ENCODE assay signal across 1 cellular context in the genomic region with DNA sequence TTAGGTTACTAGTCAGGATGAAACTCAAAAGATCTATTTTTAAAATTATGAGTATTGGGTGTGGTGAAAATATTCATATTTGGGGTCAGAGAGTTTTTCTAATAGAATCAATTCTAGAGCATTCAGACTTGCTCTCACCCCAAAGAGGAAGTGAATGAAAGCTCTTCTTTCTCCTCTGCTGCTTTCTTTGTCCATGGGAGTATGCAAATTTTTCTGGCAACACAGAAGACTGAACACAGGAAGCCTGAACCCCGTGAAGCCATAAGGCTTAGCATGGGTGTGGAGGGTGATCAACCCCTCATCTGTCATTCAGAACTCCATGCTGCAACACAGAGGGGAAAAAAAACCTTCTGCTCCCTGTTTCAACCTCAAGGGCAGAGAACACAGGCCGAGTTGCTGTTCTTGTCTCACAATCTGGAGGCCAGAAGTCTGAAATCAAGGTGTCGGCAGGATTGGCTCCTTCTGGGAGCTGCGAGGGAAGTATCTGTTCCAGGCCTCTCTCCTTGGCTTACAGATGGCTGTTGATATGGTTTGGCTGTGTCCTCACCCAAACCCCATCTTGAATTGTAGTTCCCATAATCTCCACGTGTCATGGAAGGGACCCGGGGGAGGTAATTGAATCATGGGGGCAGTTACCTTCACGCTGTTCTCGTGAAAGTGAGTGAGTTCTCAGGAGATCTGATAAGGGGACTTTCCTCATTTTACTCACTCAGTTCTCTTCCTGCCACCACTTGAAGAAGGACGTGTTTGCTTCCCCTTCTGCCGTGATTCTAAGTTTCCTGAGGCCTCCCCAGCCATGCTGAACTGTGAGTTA.
TF ChIP-seq lines count a peak whose summit lies in the region.

No MANE protein-coding gene starts in this region.

TF ChIP-seq in K562, 482 proteins besides CTCF, POLR2A, EP300 and RAD21 (continued from another document and continues in another):
- TF ChIP-seq, protein P1, sequence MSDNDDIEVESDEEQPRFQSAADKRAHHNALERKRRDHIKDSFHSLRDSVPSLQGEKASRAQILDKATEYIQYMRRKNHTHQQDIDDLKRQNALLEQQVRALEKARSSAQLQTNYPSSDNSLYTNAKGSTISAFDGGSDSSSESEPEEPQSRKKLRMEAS (CRISPR knock-in tag; IDR thresholded peaks at IDR 0.05), result peak; percentile 77
- no peak for TF ChIP-seq CCNT2 (IDR thresholded peaks at IDR 0.05; ENCODE audit: borderline replicate concordance, extremely low read depth, insufficient read length, low read depth, low read length)
- no peak for TF ChIP-seq POU5F1 (IDR thresholded peaks at IDR 0.05; ENCODE audit: borderline replicate concordance, low read depth, low read length, partially characterized antibody)
- TF ChIP-seq, protein P2, sequence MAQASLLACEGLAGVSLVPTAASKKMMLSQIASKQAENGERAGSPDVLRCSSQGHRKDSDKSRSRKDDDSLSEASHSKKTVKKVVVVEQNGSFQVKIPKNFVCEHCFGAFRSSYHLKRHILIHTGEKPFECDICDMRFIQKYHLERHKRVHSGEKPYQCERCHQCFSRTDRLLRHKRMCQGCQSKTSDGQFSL (CRISPR knock-in tag; IDR thresholded peaks at IDR 0.05), result no peak
- TF ChIP-seq, protein P2 (tag; IDR thresholded peaks at IDR 0.05), result no peak
- TF ChIP-seq SMAD4 (CRISPR knock-in tag; conservative IDR thresholded peaks at IDR 0.05), result peak; percentile 65
- TF ChIP-seq ZNF354B (CRISPR knock-in tag; IDR thresholded peaks at IDR 0.05), result no peak
- no peak for TF ChIP-seq BRD9 (IDR thresholded peaks at IDR 0.05; ENCODE audit: low read depth, partially characterized antibody)
- no peak; the same call in 1 of the 2 replicates for TF ChIP-seq STAT5A (IDR thresholded peaks at IDR 0.05; ENCODE audit: borderline replicate concordance, low read length)
- TF ChIP-seq, protein P3, sequence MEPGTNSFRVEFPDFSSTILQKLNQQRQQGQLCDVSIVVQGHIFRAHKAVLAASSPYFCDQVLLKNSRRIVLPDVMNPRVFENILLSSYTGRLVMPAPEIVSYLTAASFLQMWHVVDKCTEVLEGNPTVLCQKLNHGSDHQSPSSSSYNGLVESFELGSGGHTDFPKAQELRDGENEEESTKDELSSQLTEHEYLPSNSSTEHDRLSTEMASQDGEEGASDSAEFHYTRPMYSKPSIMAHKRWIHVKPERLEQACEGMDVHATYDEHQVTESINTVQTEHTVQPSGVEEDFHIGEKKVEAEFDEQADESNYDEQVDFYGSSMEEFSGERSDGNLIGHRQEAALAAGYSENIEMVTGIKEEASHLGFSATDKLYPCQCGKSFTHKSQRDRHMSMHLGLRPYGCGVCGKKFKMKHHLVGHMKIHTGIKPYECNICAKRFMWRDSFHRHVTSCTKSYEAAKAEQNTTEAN (CRISPR knock-in tag; IDR thresholded peaks at IDR 0.05), result no peak
- TF ChIP-seq, protein P4, sequence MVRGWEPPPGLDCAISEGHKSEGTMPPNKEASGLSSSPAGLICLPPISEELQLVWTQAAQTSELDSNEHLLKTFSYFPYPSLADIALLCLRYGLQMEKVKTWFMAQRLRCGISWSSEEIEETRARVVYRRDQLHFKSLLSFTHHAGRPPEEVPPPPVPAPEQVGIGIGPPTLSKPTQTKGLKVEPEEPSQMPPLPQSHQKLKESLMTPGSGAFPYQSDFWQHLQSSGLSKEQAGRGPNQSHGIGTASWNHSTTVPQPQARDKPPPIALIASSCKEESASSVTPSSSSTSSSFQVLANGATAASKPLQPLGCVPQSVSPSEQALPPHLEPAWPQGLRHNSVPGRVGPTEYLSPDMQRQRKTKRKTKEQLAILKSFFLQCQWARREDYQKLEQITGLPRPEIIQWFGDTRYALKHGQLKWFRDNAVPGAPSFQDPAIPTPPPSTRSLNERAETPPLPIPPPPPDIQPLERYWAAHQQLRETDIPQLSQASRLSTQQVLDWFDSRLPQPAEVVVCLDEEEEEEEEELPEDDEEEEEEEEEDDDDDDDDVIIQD (CRISPR knock-in tag; IDR thresholded peaks at IDR 0.05), result no peak
- TF ChIP-seq, protein P5, sequence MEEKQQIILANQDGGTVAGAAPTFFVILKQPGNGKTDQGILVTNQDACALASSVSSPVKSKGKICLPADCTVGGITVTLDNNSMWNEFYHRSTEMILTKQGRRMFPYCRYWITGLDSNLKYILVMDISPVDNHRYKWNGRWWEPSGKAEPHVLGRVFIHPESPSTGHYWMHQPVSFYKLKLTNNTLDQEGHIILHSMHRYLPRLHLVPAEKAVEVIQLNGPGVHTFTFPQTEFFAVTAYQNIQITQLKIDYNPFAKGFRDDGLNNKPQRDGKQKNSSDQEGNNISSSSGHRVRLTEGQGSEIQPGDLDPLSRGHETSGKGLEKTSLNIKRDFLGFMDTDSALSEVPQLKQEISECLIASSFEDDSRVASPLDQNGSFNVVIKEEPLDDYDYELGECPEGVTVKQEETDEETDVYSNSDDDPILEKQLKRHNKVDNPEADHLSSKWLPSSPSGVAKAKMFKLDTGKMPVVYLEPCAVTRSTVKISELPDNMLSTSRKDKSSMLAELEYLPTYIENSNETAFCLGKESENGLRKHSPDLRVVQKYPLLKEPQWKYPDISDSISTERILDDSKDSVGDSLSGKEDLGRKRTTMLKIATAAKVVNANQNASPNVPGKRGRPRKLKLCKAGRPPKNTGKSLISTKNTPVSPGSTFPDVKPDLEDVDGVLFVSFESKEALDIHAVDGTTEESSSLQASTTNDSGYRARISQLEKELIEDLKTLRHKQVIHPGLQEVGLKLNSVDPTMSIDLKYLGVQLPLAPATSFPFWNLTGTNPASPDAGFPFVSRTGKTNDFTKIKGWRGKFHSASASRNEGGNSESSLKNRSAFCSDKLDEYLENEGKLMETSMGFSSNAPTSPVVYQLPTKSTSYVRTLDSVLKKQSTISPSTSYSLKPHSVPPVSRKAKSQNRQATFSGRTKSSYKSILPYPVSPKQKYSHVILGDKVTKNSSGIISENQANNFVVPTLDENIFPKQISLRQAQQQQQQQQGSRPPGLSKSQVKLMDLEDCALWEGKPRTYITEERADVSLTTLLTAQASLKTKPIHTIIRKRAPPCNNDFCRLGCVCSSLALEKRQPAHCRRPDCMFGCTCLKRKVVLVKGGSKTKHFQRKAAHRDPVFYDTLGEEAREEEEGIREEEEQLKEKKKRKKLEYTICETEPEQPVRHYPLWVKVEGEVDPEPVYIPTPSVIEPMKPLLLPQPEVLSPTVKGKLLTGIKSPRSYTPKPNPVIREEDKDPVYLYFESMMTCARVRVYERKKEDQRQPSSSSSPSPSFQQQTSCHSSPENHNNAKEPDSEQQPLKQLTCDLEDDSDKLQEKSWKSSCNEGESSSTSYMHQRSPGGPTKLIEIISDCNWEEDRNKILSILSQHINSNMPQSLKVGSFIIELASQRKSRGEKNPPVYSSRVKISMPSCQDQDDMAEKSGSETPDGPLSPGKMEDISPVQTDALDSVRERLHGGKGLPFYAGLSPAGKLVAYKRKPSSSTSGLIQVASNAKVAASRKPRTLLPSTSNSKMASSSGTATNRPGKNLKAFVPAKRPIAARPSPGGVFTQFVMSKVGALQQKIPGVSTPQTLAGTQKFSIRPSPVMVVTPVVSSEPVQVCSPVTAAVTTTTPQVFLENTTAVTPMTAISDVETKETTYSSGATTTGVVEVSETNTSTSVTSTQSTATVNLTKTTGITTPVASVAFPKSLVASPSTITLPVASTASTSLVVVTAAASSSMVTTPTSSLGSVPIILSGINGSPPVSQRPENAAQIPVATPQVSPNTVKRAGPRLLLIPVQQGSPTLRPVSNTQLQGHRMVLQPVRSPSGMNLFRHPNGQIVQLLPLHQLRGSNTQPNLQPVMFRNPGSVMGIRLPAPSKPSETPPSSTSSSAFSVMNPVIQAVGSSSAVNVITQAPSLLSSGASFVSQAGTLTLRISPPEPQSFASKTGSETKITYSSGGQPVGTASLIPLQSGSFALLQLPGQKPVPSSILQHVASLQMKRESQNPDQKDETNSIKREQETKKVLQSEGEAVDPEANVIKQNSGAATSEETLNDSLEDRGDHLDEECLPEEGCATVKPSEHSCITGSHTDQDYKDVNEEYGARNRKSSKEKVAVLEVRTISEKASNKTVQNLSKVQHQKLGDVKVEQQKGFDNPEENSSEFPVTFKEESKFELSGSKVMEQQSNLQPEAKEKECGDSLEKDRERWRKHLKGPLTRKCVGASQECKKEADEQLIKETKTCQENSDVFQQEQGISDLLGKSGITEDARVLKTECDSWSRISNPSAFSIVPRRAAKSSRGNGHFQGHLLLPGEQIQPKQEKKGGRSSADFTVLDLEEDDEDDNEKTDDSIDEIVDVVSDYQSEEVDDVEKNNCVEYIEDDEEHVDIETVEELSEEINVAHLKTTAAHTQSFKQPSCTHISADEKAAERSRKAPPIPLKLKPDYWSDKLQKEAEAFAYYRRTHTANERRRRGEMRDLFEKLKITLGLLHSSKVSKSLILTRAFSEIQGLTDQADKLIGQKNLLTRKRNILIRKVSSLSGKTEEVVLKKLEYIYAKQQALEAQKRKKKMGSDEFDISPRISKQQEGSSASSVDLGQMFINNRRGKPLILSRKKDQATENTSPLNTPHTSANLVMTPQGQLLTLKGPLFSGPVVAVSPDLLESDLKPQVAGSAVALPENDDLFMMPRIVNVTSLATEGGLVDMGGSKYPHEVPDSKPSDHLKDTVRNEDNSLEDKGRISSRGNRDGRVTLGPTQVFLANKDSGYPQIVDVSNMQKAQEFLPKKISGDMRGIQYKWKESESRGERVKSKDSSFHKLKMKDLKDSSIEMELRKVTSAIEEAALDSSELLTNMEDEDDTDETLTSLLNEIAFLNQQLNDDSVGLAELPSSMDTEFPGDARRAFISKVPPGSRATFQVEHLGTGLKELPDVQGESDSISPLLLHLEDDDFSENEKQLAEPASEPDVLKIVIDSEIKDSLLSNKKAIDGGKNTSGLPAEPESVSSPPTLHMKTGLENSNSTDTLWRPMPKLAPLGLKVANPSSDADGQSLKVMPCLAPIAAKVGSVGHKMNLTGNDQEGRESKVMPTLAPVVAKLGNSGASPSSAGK (IDR thresholded peaks at IDR 0.05), result peak; percentile 87
- TF ChIP-seq, protein P6, sequence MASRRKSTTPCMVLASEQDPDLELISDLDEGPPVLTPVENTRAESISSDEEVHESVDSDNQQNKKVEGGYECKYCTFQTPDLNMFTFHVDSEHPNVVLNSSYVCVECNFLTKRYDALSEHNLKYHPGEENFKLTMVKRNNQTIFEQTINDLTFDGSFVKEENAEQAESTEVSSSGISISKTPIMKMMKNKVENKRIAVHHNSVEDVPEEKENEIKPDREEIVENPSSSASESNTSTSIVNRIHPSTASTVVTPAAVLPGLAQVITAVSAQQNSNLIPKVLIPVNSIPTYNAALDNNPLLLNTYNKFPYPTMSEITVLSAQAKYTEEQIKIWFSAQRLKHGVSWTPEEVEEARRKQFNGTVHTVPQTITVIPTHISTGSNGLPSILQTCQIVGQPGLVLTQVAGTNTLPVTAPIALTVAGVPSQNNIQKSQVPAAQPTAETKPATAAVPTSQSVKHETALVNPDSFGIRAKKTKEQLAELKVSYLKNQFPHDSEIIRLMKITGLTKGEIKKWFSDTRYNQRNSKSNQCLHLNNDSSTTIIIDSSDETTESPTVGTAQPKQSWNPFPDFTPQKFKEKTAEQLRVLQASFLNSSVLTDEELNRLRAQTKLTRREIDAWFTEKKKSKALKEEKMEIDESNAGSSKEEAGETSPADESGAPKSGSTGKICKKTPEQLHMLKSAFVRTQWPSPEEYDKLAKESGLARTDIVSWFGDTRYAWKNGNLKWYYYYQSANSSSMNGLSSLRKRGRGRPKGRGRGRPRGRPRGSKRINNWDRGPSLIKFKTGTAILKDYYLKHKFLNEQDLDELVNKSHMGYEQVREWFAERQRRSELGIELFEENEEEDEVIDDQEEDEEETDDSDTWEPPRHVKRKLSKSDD (conservative IDR thresholded peaks at IDR 0.05; ENCODE audit: low read length), result no peak
- TF ChIP-seq IFI16 (CRISPR knock-in tag; IDR thresholded peaks at IDR 0.05), result no peak
- no peak for TF ChIP-seq TSC22D4 (tag; IDR thresholded peaks at IDR 0.05)
- TF ChIP-seq HSF4 (CRISPR knock-in tag; IDR thresholded peaks at IDR 0.05; ENCODE audit: borderline replicate concordance), result no peak
- TF ChIP-seq, protein P7, sequence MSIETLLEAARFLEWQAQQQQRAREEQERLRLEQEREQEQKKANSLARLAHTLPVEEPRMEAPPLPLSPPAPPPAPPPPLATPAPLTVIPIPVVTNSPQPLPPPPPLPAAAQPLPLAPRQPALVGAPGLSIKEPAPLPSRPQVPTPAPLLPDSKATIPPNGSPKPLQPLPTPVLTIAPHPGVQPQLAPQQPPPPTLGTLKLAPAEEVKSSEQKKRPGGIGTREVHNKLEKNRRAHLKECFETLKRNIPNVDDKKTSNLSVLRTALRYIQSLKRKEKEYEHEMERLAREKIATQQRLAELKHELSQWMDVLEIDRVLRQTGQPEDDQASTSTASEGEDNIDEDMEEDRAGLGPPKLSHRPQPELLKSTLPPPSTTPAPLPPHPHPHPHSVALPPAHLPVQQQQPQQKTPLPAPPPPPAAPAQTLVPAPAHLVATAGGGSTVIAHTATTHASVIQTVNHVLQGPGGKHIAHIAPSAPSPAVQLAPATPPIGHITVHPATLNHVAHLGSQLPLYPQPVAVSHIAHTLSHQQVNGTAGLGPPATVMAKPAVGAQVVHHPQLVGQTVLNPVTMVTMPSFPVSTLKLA (conservative IDR thresholded peaks at IDR 0.05), result peak; percentile 63 to 68
- TF ChIP-seq ELF2 (CRISPR knock-in tag; IDR thresholded peaks at IDR 0.05), result no peak
- TF ChIP-seq NBN (IDR thresholded peaks at IDR 0.05; ENCODE audit: low read depth), result 0 out of 2 replicates have a peak, but pooled peaks have one; percentile 36
- peak; percentile 56; the same call in 1 of the 2 replicates for TF ChIP-seq ZNF583 (CRISPR knock-in tag; IDR thresholded peaks at IDR 0.05)
- TF ChIP-seq ETV6 (IDR thresholded peaks at IDR 0.05; ENCODE audit: borderline replicate concordance in 1 of 2, low read depth in 2 of 2, low read length in 1 of 2), result no peak
- TF ChIP-seq ETV6 (CRISPR knock-in tag; IDR thresholded peaks at IDR 0.05; ENCODE audit: borderline replicate concordance), result no peak
- TF ChIP-seq JUN (IDR thresholded peaks at IDR 0.05; ENCODE audit: borderline replicate concordance, low read depth, low read length), result peak; percentile 45; the same call in 1 of the 2 replicates
- TF ChIP-seq JUN (CRISPR knock-in tag; IDR thresholded peaks at IDR 0.05; ENCODE audit: borderline replicate concordance), result no peak
- TF ChIP-seq, protein P8, sequence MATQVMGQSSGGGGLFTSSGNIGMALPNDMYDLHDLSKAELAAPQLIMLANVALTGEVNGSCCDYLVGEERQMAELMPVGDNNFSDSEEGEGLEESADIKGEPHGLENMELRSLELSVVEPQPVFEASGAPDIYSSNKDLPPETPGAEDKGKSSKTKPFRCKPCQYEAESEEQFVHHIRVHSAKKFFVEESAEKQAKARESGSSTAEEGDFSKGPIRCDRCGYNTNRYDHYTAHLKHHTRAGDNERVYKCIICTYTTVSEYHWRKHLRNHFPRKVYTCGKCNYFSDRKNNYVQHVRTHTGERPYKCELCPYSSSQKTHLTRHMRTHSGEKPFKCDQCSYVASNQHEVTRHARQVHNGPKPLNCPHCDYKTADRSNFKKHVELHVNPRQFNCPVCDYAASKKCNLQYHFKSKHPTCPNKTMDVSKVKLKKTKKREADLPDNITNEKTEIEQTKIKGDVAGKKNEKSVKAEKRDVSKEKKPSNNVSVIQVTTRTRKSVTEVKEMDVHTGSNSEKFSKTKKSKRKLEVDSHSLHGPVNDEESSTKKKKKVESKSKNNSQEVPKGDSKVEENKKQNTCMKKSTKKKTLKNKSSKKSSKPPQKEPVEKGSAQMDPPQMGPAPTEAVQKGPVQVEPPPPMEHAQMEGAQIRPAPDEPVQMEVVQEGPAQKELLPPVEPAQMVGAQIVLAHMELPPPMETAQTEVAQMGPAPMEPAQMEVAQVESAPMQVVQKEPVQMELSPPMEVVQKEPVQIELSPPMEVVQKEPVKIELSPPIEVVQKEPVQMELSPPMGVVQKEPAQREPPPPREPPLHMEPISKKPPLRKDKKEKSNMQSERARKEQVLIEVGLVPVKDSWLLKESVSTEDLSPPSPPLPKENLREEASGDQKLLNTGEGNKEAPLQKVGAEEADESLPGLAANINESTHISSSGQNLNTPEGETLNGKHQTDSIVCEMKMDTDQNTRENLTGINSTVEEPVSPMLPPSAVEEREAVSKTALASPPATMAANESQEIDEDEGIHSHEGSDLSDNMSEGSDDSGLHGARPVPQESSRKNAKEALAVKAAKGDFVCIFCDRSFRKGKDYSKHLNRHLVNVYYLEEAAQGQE (CRISPR knock-in tag; IDR thresholded peaks at IDR 0.05; ENCODE audit: low read depth), result no peak
